Comparison of ENCODE assay signal across 15 cellular contexts in genomic region chr7:134946260-134946659, GRCh38. TPM values are rescaled to one million over a fixed set of nuclear protein-coding genes. Genes with fewer than 3 reads are reported as not detected.
A peak's percentile ranks its signal among the peaks of the same experiment; 100 is the strongest.
DNase-seq lines count a peak whose midpoint lies in the region; ATAC-seq and TF ChIP-seq lines count a peak whose summit lies in the region.
"Had no signal": no experiment of that assay in that cellular context is flagged by ENCODE, and none has a peak within 500 bp of the region (broad histone marks: within the 10 kb centered on the region; RNA-seq: fewer than 3 reads in every experiment).

No MANE protein-coding gene starts in this region.

- no peak for DNase-seq in stimulated activated naive CD8-positive, alpha-beta T cell treated with anti-CD3 and anti-CD28 coated beads, Interleukin-15, amount 100 ng/mL, for 72 hours
- no peak for DNase-seq in stimulated activated naive CD8-positive, alpha-beta T cell treated with anti-CD3 and anti-CD28 coated beads, Interleukin-15, Interleukin-2, amounts not matched to agents 100 U/mL and 50 U/mL, for 24 hours
- peak; percentile 39 for DNase-seq in activated naive CD4-positive, alpha-beta T cell treated with anti-CD3 and anti-CD28 coated beads, Interleukin-2, amount 50 U/mL, for 16 hours
- peak; percentile 40 for DNase-seq in fibroblast of pulmonary artery (ENCODE audit: low read depth)
- no peak for DNase-seq in type B pancreatic cell (ENCODE audit: extremely low spot score, unreplicated experiment)
- no peak for DNase-seq in NCI-H345 treated with DMSO at 0.1 percent for 48 hours (lab: John Stamatoyannopoulos, UW; ENCODE audit: unreplicated experiment)
- DNase-seq in erythroblast (lab: John Stamatoyannopoulos, UW), result no peak
- DNase-seq: activated T-cell treated with anti-CD3 and anti-CD28 coated beads, Interleukin-2, amount 50 U/mL, for 24 hours; DND-41; left ventricle myocardium superior; NCI-H187 treated with DMSO at 0.1 percent for 48 hours; posterior cingulate gyrus; SHP77 had no signal

- H3K27ac Mint-ChIP-seq in stimulated activated naive CD8-positive, alpha-beta T cell treated with anti-CD3 and anti-CD28 coated beads, Interleukin-15, amount 100 ng/mL, for 72 hours, result no peak overlapping the region
- H3K27ac Mint-ChIP-seq in type B pancreatic cell, result peak overlapping the region; percentile 19
- H3K27ac Mint-ChIP-seq: activated T-cell treated with anti-CD3 and anti-CD28 coated beads, Interleukin-2, amount 50 U/mL, for 24 hours; B cell had no signal

- H3K4me1 Mint-ChIP-seq in stimulated activated naive CD8-positive, alpha-beta T cell treated with anti-CD3 and anti-CD28 coated beads, Interleukin-15, amount 100 ng/mL, for 72 hours, result peaks cover 20% of the 10 kb centered on the region
- H3K4me1 Mint-ChIP-seq in type B pancreatic cell (ENCODE audit: unreplicated experiment), result peaks cover 27% of the 10 kb centered on the region
- H3K4me1 Mint-ChIP-seq: B cell had no signal

- peak; percentile 50 for ATAC-seq in stimulated activated naive CD8-positive, alpha-beta T cell treated with anti-CD3 and anti-CD28 coated beads, Interleukin-15, amount 100 ng/mL, for 72 hours
- no peak for ATAC-seq in stimulated activated naive CD8-positive, alpha-beta T cell treated with anti-CD3 and anti-CD28 coated beads, Interleukin-15, Interleukin-2, amounts not matched to agents 100 U/mL and 50 U/mL, for 24 hours
- no peak for ATAC-seq in GM18861 (IDR thresholded peaks at IDR 0.05; ENCODE audit: unreplicated experiment)
- ATAC-seq: left ventricle myocardium superior had no signal

- no peaks in the 10 kb centered on the region for H3K9me3 Mint-ChIP-seq in stimulated activated naive CD8-positive, alpha-beta T cell treated with anti-CD3 and anti-CD28 coated beads, Interleukin-15, amount 100 ng/mL, for 72 hours
- H3K9me3 Mint-ChIP-seq in type B pancreatic cell, result peaks cover 8% of the 10 kb centered on the region
- H3K9me3 Mint-ChIP-seq: activated T-cell treated with anti-CD3 and anti-CD28 coated beads, Interleukin-2, amount 50 U/mL, for 24 hours had no signal

- TF ChIP-seq POLR2A in erythroblast (IDR thresholded peaks at IDR 0.05; ENCODE audit: low read length), result no peak

- H3K4me3 ChIP-seq in fibroblast of pulmonary artery (replicated peaks; ENCODE audit: low read depth, low read length), result no peak overlapping the region

- TF ChIP-seq CTCF in fibroblast of pulmonary artery (IDR thresholded peaks at IDR 0.05; ENCODE audit: low read length, missing control alignments) (no peak), type B pancreatic cell (conservative IDR thresholded peaks at IDR 0.05) (no peak)

- no peaks in the 10 kb centered on the region for H3K27me3 Mint-ChIP-seq in stimulated activated naive CD8-positive, alpha-beta T cell treated with anti-CD3 and anti-CD28 coated beads, Interleukin-15, amount 100 ng/mL, for 72 hours
- no peaks in the 10 kb centered on the region for H3K27me3 Mint-ChIP-seq in type B pancreatic cell
- H3K27me3 Mint-ChIP-seq: activated T-cell treated with anti-CD3 and anti-CD28 coated beads, Interleukin-2, amount 50 U/mL, for 24 hours had no signal

- H3K36me3 Mint-ChIP-seq in type B pancreatic cell, result peaks cover 61% of the 10 kb centered on the region

- no peak overlapping the region for H3K4me3 Mint-ChIP-seq in stimulated activated naive CD8-positive, alpha-beta T cell treated with anti-CD3 and anti-CD28 coated beads, Interleukin-15, amount 100 ng/mL, for 72 hours
- H3K4me3 Mint-ChIP-seq in type B pancreatic cell, result no peak overlapping the region
- H3K4me3 Mint-ChIP-seq: activated T-cell treated with anti-CD3 and anti-CD28 coated beads, Interleukin-2, amount 50 U/mL, for 24 hours; B cell had no signal

RNA-seq across cellular contexts. Expression of gene AGBL3, which starts 40.0 kb away (rescaled TPM):
- 2.4 and 3.2 TPM in 2 replicates for total RNA-seq in type B pancreatic cell (ENCODE audit: low replicate concordance)

Comparison
In these comparisons a context has a peak if more than half of its experiments do, and no peak if none do; other contexts are left out.
1. DNase-seq: peak in activated naive CD4-positive, alpha-beta T cell treated with anti-CD3 and anti-CD28 coated beads, Interleukin-2, amount 50 U/mL, for 16 hours (single experiment) and fibroblast of pulmonary artery (single experiment); none in stimulated activated naive CD8-positive, alpha-beta T cell treated with anti-CD3 and anti-CD28 coated beads, Interleukin-15, amount 100 ng/mL, for 72 hours (0 of 2), stimulated activated naive CD8-positive, alpha-beta T cell treated with anti-CD3 and anti-CD28 coated beads, Interleukin-15, Interleukin-2, amounts not matched to agents 100 U/mL and 50 U/mL, for 24 hours (single experiment), type B pancreatic cell (single experiment), NCI-H345 treated with DMSO at 0.1 percent for 48 hours (single experiment) and erythroblast (0 of 2).